ENCODE assay signal across 18 cellular contexts in the genomic region with DNA sequence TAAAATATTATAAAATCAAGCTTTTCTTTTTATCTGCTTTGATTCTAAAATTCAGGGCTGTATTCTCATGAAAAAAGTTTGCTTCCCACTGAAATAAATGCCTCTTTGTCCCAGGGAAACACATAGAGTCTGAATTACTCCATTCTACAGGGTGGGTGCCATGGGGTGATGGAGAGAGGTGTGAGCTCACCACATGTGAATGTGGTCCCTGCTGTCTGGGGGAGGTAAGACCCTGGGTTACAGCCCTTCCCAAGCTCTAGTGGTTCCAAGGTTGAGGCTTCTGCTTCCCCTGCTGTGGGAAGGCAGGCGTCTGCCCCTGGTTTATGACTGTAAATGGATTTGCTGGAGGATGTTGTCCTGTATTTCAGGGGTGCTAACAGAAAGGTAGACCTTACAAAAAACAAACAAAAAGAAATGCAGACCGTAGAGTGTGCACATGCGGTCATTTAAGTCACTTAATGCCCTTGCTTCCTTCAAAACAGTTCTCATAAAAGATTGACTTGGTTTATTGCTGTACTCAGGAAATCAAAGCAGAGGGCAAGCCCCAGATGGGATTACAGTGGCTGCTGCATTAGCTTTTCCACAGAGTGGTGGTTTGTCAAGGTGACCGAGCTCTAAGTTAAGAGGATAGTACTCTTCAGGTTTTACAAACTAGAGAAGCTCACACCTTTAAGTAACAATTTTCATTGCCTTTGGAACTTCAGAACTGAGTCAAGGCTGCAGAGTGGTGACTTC. TPM values are rescaled to one million over a fixed set of nuclear protein-coding genes. Genes with fewer than 3 reads are reported as not detected.
A peak's percentile ranks its signal among the peaks of the same experiment; 100 is the strongest.
DNase-seq lines count a peak whose midpoint lies in the region; ATAC-seq and TF ChIP-seq lines count a peak whose summit lies in the region.
"Had no signal": no experiment of that assay in that cellular context is flagged by ENCODE, and none has a peak within 500 bp of the region (broad histone marks: within the 10 kb centered on the region; RNA-seq: fewer than 3 reads in every experiment).

No MANE protein-coding gene starts in this region.

- no peaks in the 10 kb centered on the region; the same call in 1 of the 2 replicates for H4K20me1 ChIP-seq in GM23338 (replicated peaks; ENCODE audit: insufficient read depth)

- peaks cover 24% of the 10 kb centered on the region for H3K4me1 Mint-ChIP-seq in GM23338
- H3K4me1 Mint-ChIP-seq in chondrocyte (ENCODE audit: low read depth): peaks cover 36% of the 10 kb centered on the region

- H3K4me3 Mint-ChIP-seq in GM23338 (no peak overlapping the region), chondrocyte (ENCODE audit: unreplicated experiment) (no peak overlapping the region)
- H3K4me3 Mint-ChIP-seq: natural killer cell treated with Interleukin-12 subunit alpha and Interleukin-12 subunit beta and Interleukin-15 and Interleukin-18, amount 100 ng/mL, for 72 hours had no signal

- no peak overlapping the region for H3K4me3 ChIP-seq in GM23338
- no peak overlapping the region for H3K4me3 ChIP-seq in rectal smooth muscle tissue (ENCODE audit: low read length)
- H3K4me3 ChIP-seq: lower lobe of right lung had no signal

- DNase-seq in GM23338 (ENCODE audit: low spot score) (no peak), astrocyte of the hippocampus (ENCODE audit: low read depth, low spot score) (peak; percentile 21), NCI-H2196 treated with DMSO at 0.1 percent for 48 hours (lab: John Stamatoyannopoulos, UW; ENCODE audit: unreplicated experiment) (no peak), chondrocyte (ENCODE audit: low spot score) (no peak)
- DNase-seq: activated CD8-positive, alpha-beta memory T cell treated with anti-CD3 and anti-CD28 coated beads, Interleukin-2, amount 50 U/mL, for 4 hours; activated gamma-delta T cell; amniotic stem cell; lower lobe of right lung; NCI-H1694 treated with DMSO at 0.1 percent for 48 hours; SIG-M5; stimulated activated CD4-positive, alpha-beta T cell treated with anti-CD3 and anti-CD28 coated beads, Interleukin-2, amount 100 ng/mL, for 48 hours; T-helper 2 cell had no signal

- no peaks in the 10 kb centered on the region for H3F3A ChIP-seq in GM23338 (replicated peaks; ENCODE audit: low read depth)

- ATAC-seq in GM23338 (no peak), GM21619 (IDR thresholded peaks at IDR 0.05; ENCODE audit: unreplicated experiment) (no peak), HG03460 (IDR thresholded peaks at IDR 0.05; ENCODE audit: unreplicated experiment) (no peak)
- ATAC-seq: activated CD4-positive, CD25-positive, alpha-beta regulatory T cell treated with anti-CD3 and anti-CD28 coated beads, Interleukin-2, amount 50 U/mL, for 24 hours; lower lobe of right lung; natural killer cell treated with Interleukin-12 subunit alpha and Interleukin-12 subunit beta and Interleukin-15 and Interleukin-18, amount 100 ng/mL, for 72 hours had no signal

- H3K36me3 Mint-ChIP-seq in GM23338 (ENCODE audit: low read depth) (no peaks in the 10 kb centered on the region), chondrocyte (ENCODE audit: low read depth) (peaks cover 5% of the 10 kb centered on the region)
- H3K36me3 Mint-ChIP-seq: natural killer cell treated with Interleukin-12 subunit alpha and Interleukin-12 subunit beta and Interleukin-15 and Interleukin-18, amount 100 ng/mL, for 72 hours had no signal

- H3K9me2 ChIP-seq in GM23338 (ENCODE audit: insufficient read depth): peaks cover 5% of the 10 kb centered on the region; the same call in 1 of the 2 replicates

- H3K4me2 ChIP-seq in GM23338: no peak overlapping the region

- 0 out of 2 replicates have a peak overlapping the region, but pooled peaks have one; percentile 22 for H3K27ac ChIP-seq in GM23338 (ENCODE audit: low read depth)
- peak overlapping the region; percentile 33 for H3K27ac ChIP-seq in layer of hippocampus (ENCODE audit: low read depth, low read length)
- H3K27ac ChIP-seq in rectal smooth muscle tissue (ENCODE audit: low read depth, low read length): peak overlapping the region; percentile 38
- H3K27ac ChIP-seq: lower lobe of right lung had no signal

- H3K27me3 Mint-ChIP-seq in GM23338 (ENCODE audit: insufficient read depth, low read depth, poor library complexity) (peaks cover 4% of the 10 kb centered on the region), chondrocyte (ENCODE audit: low read depth) (no peaks in the 10 kb centered on the region)

- peaks cover 14% of the 10 kb centered on the region; the same call in 1 of the 2 replicates for H3K79me2 ChIP-seq in GM23338 (replicated peaks; ENCODE audit: insufficient read depth)

- H3K4me1 ChIP-seq in GM23338 (ENCODE audit: insufficient read depth) (peaks cover 14% of the 10 kb centered on the region), rectal smooth muscle tissue (ENCODE audit: control insufficient read depth, insufficient read depth, low read length) (peaks cover 11% of the 10 kb centered on the region)

- no peak overlapping the region for H3K9ac ChIP-seq in rectal smooth muscle tissue (ENCODE audit: low read length)

- no peaks in the 10 kb centered on the region for H3K9me3 Mint-ChIP-seq in GM23338
- H3K9me3 Mint-ChIP-seq in chondrocyte (ENCODE audit: low read depth): peaks cover 5% of the 10 kb centered on the region
- H3K9me3 Mint-ChIP-seq: natural killer cell treated with Interleukin-12 subunit alpha and Interleukin-12 subunit beta and Interleukin-15 and Interleukin-18, amount 100 ng/mL, for 72 hours had no signal

- H3K27ac Mint-ChIP-seq in GM23338 (no peak overlapping the region), chondrocyte (ENCODE audit: unreplicated experiment) (no peak overlapping the region)
- H3K27ac Mint-ChIP-seq: natural killer cell treated with Interleukin-12 subunit alpha and Interleukin-12 subunit beta and Interleukin-15 and Interleukin-18, amount 100 ng/mL, for 72 hours had no signal

- H3K27me3 ChIP-seq in GM23338 (ENCODE audit: insufficient read depth) (no peaks in the 10 kb centered on the region), layer of hippocampus (ENCODE audit: control insufficient read depth, insufficient read depth, low read length) (no peaks in the 10 kb centered on the region), rectal smooth muscle tissue (ENCODE audit: control insufficient read depth, insufficient read depth, low read length) (no peaks in the 10 kb centered on the region)

- no peak overlapping the region for H2AFZ ChIP-seq in GM23338

- TF ChIP-seq CTCF in GM23338 (conservative IDR thresholded peaks at IDR 0.05; ENCODE audit: low read depth in 2 of 2) (no peak), chondrocyte (IDR thresholded peaks at IDR 0.05) (no peak)

- H3K36me3 ChIP-seq in GM23338 (ENCODE audit: insufficient read depth): no peaks in the 10 kb centered on the region
- H3K36me3 ChIP-seq in rectal smooth muscle tissue (ENCODE audit: control insufficient read depth, insufficient read depth, low read length): no peaks in the 10 kb centered on the region
- H3K36me3 ChIP-seq: lower lobe of right lung had no signal

TF ChIP-seq in GM23338, 12 proteins besides CTCF, POLR2A, EP300 and RAD21 (continues in another document):
- TF ChIP-seq REST (IDR thresholded peaks at IDR 0.05; ENCODE audit: unreplicated experiment): no peak
- no peak for TF ChIP-seq JUNB (IDR thresholded peaks at IDR 0.05; ENCODE audit: unreplicated experiment)
- no peak for TF ChIP-seq ZNF331 (CRISPR knock-in tag; IDR thresholded peaks at IDR 0.05; ENCODE audit: low read depth)
- TF ChIP-seq STAT1 (IDR thresholded peaks at IDR 0.05; ENCODE audit: unreplicated experiment): no peak
- TF ChIP-seq ZNF114 (CRISPR knock-in tag; IDR thresholded peaks at IDR 0.05): no peak
- no peak for TF ChIP-seq POLR2AphosphoS5 (IDR thresholded peaks at IDR 0.05; ENCODE audit: low read depth)
- TF ChIP-seq NANOG (IDR thresholded peaks at IDR 0.05; ENCODE audit: borderline replicate concordance): no peak
- no peak for TF ChIP-seq EZH2 (IDR thresholded peaks at IDR 0.05; ENCODE audit: low read depth, unreplicated experiment)

RNA-seq across cellular contexts. Expression of gene CTDSPL, which starts 49.2 kb away (rescaled TPM):
- 41.2 and 42.0 TPM in 2 replicates for total RNA-seq in GM23338 (2014; rRNA removed; shearing (Covaris generic))
- 23.2 and 23.8 TPM in 2 replicates for polyA plus RNA-seq in GM23338 (2016; fragmentation: Nextera tagmentation; extraction: Ambion mirVana)
- total RNA-seq in chondrocyte: 29.6 to 43.5 TPM (median 41.5 TPM) in 3 replicates
